In the genomic region with DNA sequence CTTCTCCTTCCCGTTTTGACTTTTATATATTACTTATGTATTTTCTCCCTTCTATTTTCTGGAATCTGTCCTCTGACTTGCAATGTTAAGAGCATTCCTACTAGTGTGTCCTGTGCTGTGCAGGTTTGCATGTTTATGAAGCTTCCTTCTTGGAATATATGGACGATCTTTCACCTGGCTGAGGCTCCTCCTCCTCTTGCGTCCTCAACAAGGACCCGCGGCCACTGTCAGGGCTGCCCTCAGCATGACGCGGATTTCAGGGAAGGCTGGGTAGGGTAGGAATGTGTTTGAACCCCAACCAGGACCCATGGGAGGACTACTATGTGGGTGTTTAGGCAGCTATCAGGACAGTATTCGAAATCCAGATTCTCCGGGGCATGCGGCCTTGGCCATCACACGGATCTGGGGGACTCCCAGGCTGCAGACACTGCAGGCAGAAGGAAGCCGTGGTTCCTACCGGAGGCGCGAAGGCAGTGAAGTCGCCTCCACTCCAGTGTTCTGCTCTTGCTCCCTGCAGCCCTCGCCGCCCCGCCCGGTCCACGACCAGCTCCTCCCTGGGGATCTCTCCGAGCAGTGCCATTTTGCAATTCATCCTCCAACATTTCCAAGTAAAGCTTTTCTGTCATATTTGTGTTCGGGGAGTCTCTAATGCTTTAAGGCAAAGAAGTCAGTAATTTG, we compare ENCODE assay signal across 21 cellular contexts. TPM values are rescaled to one million over a fixed set of nuclear protein-coding genes. Genes with fewer than 3 reads are reported as not detected.
DNase-seq lines count a peak whose midpoint lies in the region; ATAC-seq, FAIRE-seq and TF ChIP-seq lines count a peak whose summit lies in the region.
"Had no signal": no experiment of that assay in that cellular context is flagged by ENCODE, and none has a peak within 500 bp of the region (broad histone marks: within the 10 kb centered on the region; RNA-seq: fewer than 3 reads in every experiment).

No MANE protein-coding gene starts in this region.

- DNase-seq in ELF-1 (ENCODE audit: low read depth, low spot score) (peak; percentile 5), WTC11 (ENCODE audit: low spot score) (no peak), HepG2 (ENCODE audit: low spot score) (no peak), spleen (peak; percentile 74), AML-193 (lab: John Stamatoyannopoulos, UW) (no peak), SK-N-SH (no peak)
- DNase-seq in CD4-positive, alpha-beta memory T cell, result no peak
- DNase-seq: activated CD4-positive, alpha-beta T cell treated with anti-CD3 and anti-CD28 coated beads, Interleukin-2, amount 50 U/mL, for 4 hours; activated gamma-delta T cell; cerebellar nuclear complex; effector memory CD4-positive, alpha-beta T cell; NCI-H1092; NCI-H2081; NCI-H526 treated with DMSO at 0.1 percent for 48 hours; stimulated activated CD4-positive, alpha-beta T cell treated with anti-CD3 and anti-CD28 coated beads, Interleukin-2, amount 100 ng/mL, for 48 hours; T-helper 17 cell had no signal

- H2AFZ ChIP-seq in HepG2 (ENCODE audit: low read length), result no peak overlapping the region
- H2AFZ ChIP-seq in SK-N-SH (ENCODE audit: low read depth), result no peak overlapping the region

- WGBS in HepG2 (ENCODE audit: low lambda C conversion rate), result 64% methylated on average over 23 of the region's 23 CpGs
- 74 to 81% (median 79%) methylated on average over 23 of the region's 23 CpGs for WGBS in spleen, 5 donors
- 92% methylated on average over 20 of the region's 23 CpGs for WGBS in SK-N-SH (ENCODE audit: low lambda C conversion rate)

- H3K4me2 ChIP-seq in HepG2 (ENCODE audit: low read depth, low read length) (no peak overlapping the region), SK-N-SH (no peak overlapping the region)
- H3K4me2 ChIP-seq: KMS-11 had no signal

- H3K9me2 ChIP-seq in SK-N-SH, result no peaks in the 10 kb centered on the region

- peaks cover 4% of the 10 kb centered on the region; the same call in 1 of the 2 replicates for H3K27me3 Mint-ChIP-seq in WTC11 (ENCODE audit: low read depth)
- peaks cover 10 to 19% of the 10 kb centered on the region in 2 donors for H3K27me3 Mint-ChIP-seq in CD4-positive, alpha-beta memory T cell

- no peak for TF ChIP-seq RAD21 in HepG2 (CRISPR knock-in tag; IDR thresholded peaks at IDR 0.05)
- TF ChIP-seq RAD21 in SK-N-SH (IDR thresholded peaks at IDR 0.05; ENCODE audit: low read length), result no peak

- H3F3A ChIP-seq in SK-N-SH (replicated peaks; ENCODE audit: insufficient read depth), result peaks cover 24% of the 10 kb centered on the region

- FAIRE-seq in HepG2 (lab: Jason Lieb, UNC), result no peak
- FAIRE-seq: urothelium cell line had no signal

- TF ChIP-seq POLR2A in HepG2 (IDR thresholded peaks at IDR 0.05; ENCODE audit: insufficient read depth in 1 of 2, low read depth in 2 of 2, low read length in 2 of 2), result no peak
- TF ChIP-seq POLR2A in spleen (IDR thresholded peaks at IDR 0.05), result no peak

- POLR2A ChIA-PET in WTC11 (lab: Charles Lee) (no interaction called here), HepG2 (lab: Yijun Ruan, JAX) (interaction anchor here (1.5 kb wide), 1 partner anchor 367 kb away, joined by 5 read pairs; no protein-coding TSS in a partner anchor), SK-N-SH (lab: Yijun Ruan, JAX) (interaction anchor here (1.2 kb wide), 2 partner anchors 252 to 367 kb away, joined by 3 read pairs; partner anchors contain the start of gene LIFR)
- POLR2A ChIA-PET in CD4-positive, alpha-beta memory T cell (lab: Charles Lee; ENCODE audit: partially characterized antibody), result no interaction called here

- H3K9me3 ChIP-seq in HepG2 (ENCODE audit: low read length) (no peaks in the 10 kb centered on the region), spleen (no peaks in the 10 kb centered on the region), SK-N-SH (no peaks in the 10 kb centered on the region)
- H3K9me3 ChIP-seq in CD4-positive, alpha-beta memory T cell (ENCODE audit: control insufficient read depth in 1 of 2, low read length in 2 of 2), result no peaks in the 10 kb centered on the region

- H3K79me2 ChIP-seq in HepG2 (ENCODE audit: insufficient read depth, low read length) (no peaks in the 10 kb centered on the region), SK-N-SH (ENCODE audit: insufficient read depth) (no peaks in the 10 kb centered on the region)
- H3K79me2 ChIP-seq: parathyroid adenoma had no signal

- in situ Hi-C loops in HepG2 (cut with HindIII; ENCODE audit: extremely low pct_ligation_motif_present, low pct_unique_long_range_greater_than_20kb), result loop anchor here (5.0 kb wide), 2 partner anchors 142 to 372 kb away; no protein-coding TSS in a partner anchor

- no peak for TF ChIP-seq CTCF in WTC11 (IDR thresholded peaks at IDR 0.05)
- no peak for TF ChIP-seq CTCF in HepG2 (CRISPR knock-in tag; IDR thresholded peaks at IDR 0.05)
- no peak for TF ChIP-seq CTCF in spleen (IDR thresholded peaks at IDR 0.05 in 8 of 11, conservative IDR thresholded peaks at IDR 0.05 in 3 of 11)
- TF ChIP-seq CTCF in SK-N-SH (IDR thresholded peaks at IDR 0.05), result no peak

- H3K27ac Mint-ChIP-seq in WTC11, result no peak overlapping the region
- H3K27ac Mint-ChIP-seq in CD4-positive, alpha-beta memory T cell, result no peak overlapping the region
- H3K27ac Mint-ChIP-seq: T-helper 17 cell had no signal

- intact Hi-C loops in HepG2 (cut with micrococcal nuclease; ENCODE audit: unreplicated experiment), result loop anchor here (1.0 to 5.0 kb wide), 4 partner anchors 142 to 600 kb away; no protein-coding TSS in a partner anchor
- intact Hi-C loops in spleen (cut with DNase I; ENCODE audit: low total_unique reads), result loop anchor here (5.0 to 10.0 kb wide), 2 partner anchors 254 to 367 kb away; partner anchors contain the start of gene LIFR
- intact Hi-C loops in CD4-positive, alpha-beta memory T cell (cut with micrococcal nuclease), result no loop called here

- H3K27me3 ChIP-seq in HepG2 (ENCODE audit: control insufficient read depth in 1 of 2, insufficient read depth in 2 of 2, low read length in 2 of 2) (no peaks in the 10 kb centered on the region; a peak in 2 of 5 replicates), spleen (replicated peaks in 1 of 7) (peaks cover 0 to 26% (median 0%) of the 10 kb centered on the region in 7 donors), SK-N-SH (ENCODE audit: insufficient read depth) (no peaks in the 10 kb centered on the region)
- H3K27me3 ChIP-seq in CD4-positive, alpha-beta memory T cell (ENCODE audit: insufficient read depth, low read length), result no peaks in the 10 kb centered on the region

- H3K27ac ChIP-seq in HepG2 (ENCODE audit: extremely low read length, insufficient read depth, low read length) (no peak overlapping the region), spleen (peak overlapping the region; percentile 35 to 82 (median 60)), SK-N-SH (ENCODE audit: low read depth in 2 of 2, low read length in 1 of 2) (peak overlapping the region in 1 of 2 experiments; percentile 63; a peak in 2 of 4 replicates)
- no peak overlapping the region for H3K27ac ChIP-seq in CD4-positive, alpha-beta memory T cell (ENCODE audit: low read depth, low read length)
- H3K27ac ChIP-seq: KMS-11, VCaP had no signal

- H3K4me1 ChIP-seq in HepG2 (ENCODE audit: insufficient read depth, low read length) (peaks cover 13% of the 10 kb centered on the region), spleen (peaks cover 5 to 34% (median 23%) of the 10 kb centered on the region in 6 donors), SK-N-SH (ENCODE audit: control insufficient read depth in 1 of 2, insufficient read depth in 2 of 2, low read depth in 1 of 2, low read length in 1 of 2) (peaks cover 15 to 21% of the 10 kb centered on the region in 2 experiments)
- H3K4me1 ChIP-seq in CD4-positive, alpha-beta memory T cell (ENCODE audit: insufficient read depth, low read length), result no peaks in the 10 kb centered on the region
- H3K4me1 ChIP-seq: parathyroid adenoma had no signal

- H3K9ac ChIP-seq in HepG2 (ENCODE audit: insufficient read depth, low read depth, low read length), result no peak overlapping the region
- no peak overlapping the region for H3K9ac ChIP-seq in SK-N-SH
- H3K9ac ChIP-seq: KMS-11, parathyroid adenoma had no signal

- H3K4me3 Mint-ChIP-seq in WTC11, result no peak overlapping the region
- H3K4me3 Mint-ChIP-seq in CD4-positive, alpha-beta memory T cell, result no peak overlapping the region
- H3K4me3 Mint-ChIP-seq: T-helper 17 cell had no signal

- H3K4me3 ChIP-seq in HepG2 (replicated peaks in 1 of 3; ENCODE audit: insufficient read depth in 1 of 3, low read depth in 2 of 3, low read length in 3 of 3) (no peak overlapping the region), spleen (no peak overlapping the region), SK-N-SH (ENCODE audit: low read depth in 2 of 2, low read length in 1 of 2) (no peak overlapping the region)
- H3K4me3 ChIP-seq in CD4-positive, alpha-beta memory T cell (ENCODE audit: low read length in 2 of 2), result no peak overlapping the region

- peaks cover 13% of the 10 kb centered on the region for H3K4me1 Mint-ChIP-seq in WTC11
- peaks cover 0 to 3% (median 0%) of the 10 kb centered on the region in 4 donors for H3K4me1 Mint-ChIP-seq in CD4-positive, alpha-beta memory T cell

- CTCF ChIA-PET in WTC11 (lab: Charles Lee), result interaction anchor here (0.7 to 4.8 kb wide), 34 partner anchors 9 to 595 kb away, joined by 3 to 125 read pairs (median 5); no protein-coding TSS in a partner anchor
- CTCF ChIA-PET in HepG2 (lab: Yijun Ruan, JAX; ENCODE audit: low intra/inter-chr PET ratio, low total read pairs), result interaction anchor here (1.3 to 2.8 kb wide), 4 partner anchors 367 to 426 kb away, joined by 4 to 33 read pairs (median 21); no protein-coding TSS in a partner anchor
- CTCF ChIA-PET in CD4-positive, alpha-beta memory T cell (lab: Charles Lee; ENCODE audit: partially characterized antibody), result interaction anchor here (0.9 to 4.1 kb wide), 6 partner anchors 12 to 426 kb away, joined by 3 to 38 read pairs (median 4); no protein-coding TSS in a partner anchor
- CTCF ChIA-PET in SK-N-SH (lab: Yijun Ruan, JAX), result interaction anchor here (0.5 to 14.8 kb wide), 48 partner anchors 8 to 602 kb away, joined by 3 to 338 read pairs (median 6); partner anchors contain the start of gene LIFR

- no TSS peak for BruUV-seq in HepG2 (replicated peaks; lab: Mats Ljungman, UMichigan)

- TF ChIP-seq EP300 in HepG2 (IDR thresholded peaks at IDR 0.05; ENCODE audit: low read depth in 2 of 2, low read length in 2 of 2) (no peak), HepG2 (CRISPR knock-in tag; IDR thresholded peaks at IDR 0.05; ENCODE audit: borderline replicate concordance) (no peak), SK-N-SH (IDR thresholded peaks at IDR 0.05; ENCODE audit: borderline replicate concordance in 1 of 2, low read depth in 1 of 2, low read length in 1 of 2) (no peak)

- H3K9me3 Mint-ChIP-seq in WTC11, result no peaks in the 10 kb centered on the region
- no peaks in the 10 kb centered on the region for H3K9me3 Mint-ChIP-seq in CD4-positive, alpha-beta memory T cell

- H4K20me1 ChIP-seq in HepG2 (ENCODE audit: insufficient read depth, low read length) (no peaks in the 10 kb centered on the region), SK-N-SH (ENCODE audit: insufficient read depth) (no peaks in the 10 kb centered on the region)

- H3K36me3 Mint-ChIP-seq in WTC11, result no peaks in the 10 kb centered on the region
- no peaks in the 10 kb centered on the region for H3K36me3 Mint-ChIP-seq in CD4-positive, alpha-beta memory T cell

- H3K36me3 ChIP-seq in HepG2 (replicated peaks in 1 of 2; ENCODE audit: control insufficient read depth in 1 of 2, insufficient read depth in 2 of 2, low read length in 2 of 2) (no peaks in the 10 kb centered on the region), spleen (no peaks in the 10 kb centered on the region), SK-N-SH (replicated peaks in 1 of 2; ENCODE audit: control insufficient read depth in 1 of 2, insufficient read depth in 2 of 2, low read length in 1 of 2) (no peaks in the 10 kb centered on the region)
- no peaks in the 10 kb centered on the region for H3K36me3 ChIP-seq in CD4-positive, alpha-beta memory T cell (ENCODE audit: insufficient read depth, low read length)

- ATAC-seq in WTC11 (peak; percentile 15; the same call in 1 of the 2 replicates), HepG2 (peak; percentile 36), GM21360 (IDR thresholded peaks at IDR 0.05; ENCODE audit: unreplicated experiment) (no peak)
- ATAC-seq: T-helper 17 cell had no signal

RNA-seq across cellular contexts. Expression of gene OSMR, which starts 37.0 kb away (rescaled TPM):
- total RNA-seq in WTC11 (2021) (2.3 to 3.1 TPM (median 2.5 TPM) in 3 replicates), HepG2 (2016; rRNA removed; fragmentation: Illumina TruSeq; extraction: Trizol) (14.2 and 21.3 TPM in 2 replicates), spleen (10 to 100 TPM; 60.5 to 74.6 (median 69.5) TPM)
- total RNA-seq in HepG2 (2016; cell fraction: cytosol; rRNA removed; fragmentation: Illumina TruSeq; extraction: Trizol; ENCODE audit: low read depth), result 1.8 and 2.9 TPM in 2 replicates
- total RNA-seq in HepG2 (2016; cell fraction: insoluble cytoplasmic fraction; rRNA removed; fragmentation: Illumina TruSeq; extraction: Trizol), result 12.5 and 19.4 TPM in 2 replicates
- 6.1 and 7.5 TPM in 2 replicates for total RNA-seq in HepG2 (2016; cell fraction: membrane; rRNA removed; fragmentation: Illumina TruSeq; extraction: Trizol)
- 50.3 and 60.9 TPM in 2 replicates for total RNA-seq in HepG2 (2016; cell fraction: nucleus; rRNA removed; fragmentation: Illumina TruSeq; extraction: Trizol)
- polyA plus RNA-seq in HepG2 (2011; rRNA removed) (86.5 and 94.3 TPM in 2 replicates), spleen (1 to 10 TPM; 2.5 to 6.6 (median 4.5) TPM), SK-N-SH (2012; rRNA removed) (55.9 and 56.0 TPM in 2 replicates)
- polyA plus RNA-seq in HepG2 (2011; cell fraction: cytosol; rRNA removed), result 44.8 and 76.5 TPM in 2 replicates
- 95.6 and 101 TPM in 2 replicates for polyA plus RNA-seq in HepG2 (2011; cell fraction: nucleus; rRNA removed)
- 29.4 and 71.4 TPM in 2 replicates for polyA plus RNA-seq in HepG2 (2012)
- 1.2 and 1.3 TPM in 2 replicates for polyA plus RNA-seq in HepG2 (2016; cell fraction: cytosol; fragmentation: Illumina TruSeq; extraction: Trizol; ENCODE audit: low read depth)
- polyA plus RNA-seq in HepG2 (2016; cell fraction: insoluble cytoplasmic fraction; fragmentation: Illumina TruSeq; extraction: Trizol; ENCODE audit: low read depth), result 11.5 and 13.4 TPM in 2 replicates
- 2.3 and 3.0 TPM in 2 replicates for polyA plus RNA-seq in HepG2 (2016; cell fraction: membrane; fragmentation: Illumina TruSeq; extraction: Trizol; ENCODE audit: low read depth)
- polyA plus RNA-seq in HepG2 (2016; cell fraction: nucleus; fragmentation: Illumina TruSeq; extraction: Trizol; ENCODE audit: insufficient read depth, low read depth), result 43.2 and 48.3 TPM in 2 replicates
- polyA minus RNA-seq in HepG2 (2011; rRNA and poly(A)+ RNA removed; ENCODE audit: low replicate concordance), result 24.4 and 91.8 TPM in 2 replicates
- 75.8 and 111 TPM in 2 replicates for polyA minus RNA-seq in HepG2 (2011; cell fraction: cytosol; rRNA and poly(A)+ RNA removed)
- 316 and 318 TPM in 2 replicates for polyA minus RNA-seq in HepG2 (2011; cell fraction: nucleus; rRNA and poly(A)+ RNA removed)
- total RNA-seq in CD4-positive, alpha-beta memory T cell, result not detected
- polyA plus RNA-seq in CD4-positive, alpha-beta memory T cell, result under 1 TPM in 1 of 2 donors, not detected in 1; 0.37 TPM
- 66.3 and 68.7 TPM in 2 replicates for polyA plus RNA-seq in SK-N-SH (2012; cell fraction: cytosol; rRNA removed)
- 57.5 and 94.9 TPM in 2 replicates for polyA plus RNA-seq in SK-N-SH (2012; cell fraction: nucleus; rRNA removed)
- total RNA-seq: T-helper 17 cell had no signal

Comparison
In these comparisons a context has a peak if more than half of its experiments do, and no peak if none do; other contexts are left out.
1. DNase-seq: peak in ELF-1 (single experiment) and spleen (single experiment); none in WTC11 (single experiment), HepG2 (single experiment), AML-193 (0 of 2), CD4-positive, alpha-beta memory T cell (0 of 5) and SK-N-SH (single experiment).
2. H3K27ac ChIP-seq: peak in spleen (8 of 8); none in HepG2 (single experiment) and CD4-positive, alpha-beta memory T cell (single experiment).
3. POLR2A ChIA-PET loops: an anchor here in HepG2 (1.5 kb wide) and SK-N-SH (1.2 kb wide); none called in WTC11 and CD4-positive, alpha-beta memory T cell.